Comparison of ENCODE assay signal across 1 cellular context in genomic region chr2:74486141-74486540, GRCh38.
TF ChIP-seq lines count a peak whose summit lies in the region.

No MANE protein-coding gene starts in this region.

TF ChIP-seq in HepG2, 621 proteins besides CTCF, POLR2A, EP300 and RAD21 (continued from another document and continues in another):
- TF ChIP-seq ZNF574 (CRISPR knock-in tag; IDR thresholded peaks at IDR 0.05) (peak; percentile 18; the same call in 1 of the 2 replicates), ZNF841 (CRISPR knock-in tag; IDR thresholded peaks at IDR 0.05; ENCODE audit: borderline replicate concordance) (no peak), PHF8 (CRISPR knock-in tag; IDR thresholded peaks at IDR 0.05) (0 out of 2 replicates have a peak, but pooled peaks have one; percentile 17), E2F1 (CRISPR knock-in tag; IDR thresholded peaks at IDR 0.05) (no peak), RERE (CRISPR knock-in tag; IDR thresholded peaks at IDR 0.05; ENCODE audit: low read depth) (peak; percentile 55; the same call in 1 of the 2 replicates), ZSCAN21 (CRISPR knock-in tag; IDR thresholded peaks at IDR 0.05; ENCODE audit: borderline replicate concordance) (no peak), FOXO1 (CRISPR knock-in tag; IDR thresholded peaks at IDR 0.05) (0 out of 2 replicates have a peak, but pooled peaks have one; percentile 14), SRSF9 (IDR thresholded peaks at IDR 0.05; ENCODE audit: borderline replicate concordance, insufficient read depth, low read depth, low read length, poor library complexity, severe bottlenecking) (no peak), SOX13 (IDR thresholded peaks at IDR 0.05) (no peak), SOX13 (CRISPR knock-in tag; conservative IDR thresholded peaks at IDR 0.05 in 1 of 2, IDR thresholded peaks at IDR 0.05 in 1 of 2) (peak in 1 of 2 experiments; percentile 71; a peak in 2 of 4 replicates), RFX1 (IDR thresholded peaks at IDR 0.05) (no peak), ZNF205 (CRISPR knock-in tag; IDR thresholded peaks at IDR 0.05) (no peak), SIX4 (CRISPR knock-in tag; IDR thresholded peaks at IDR 0.05) (no peak), ZNF609 (CRISPR knock-in tag; IDR thresholded peaks at IDR 0.05; ENCODE audit: borderline replicate concordance) (no peak), ZNF766 (CRISPR knock-in tag; IDR thresholded peaks at IDR 0.05; ENCODE audit: borderline replicate concordance) (no peak), TBX3 (IDR thresholded peaks at IDR 0.05; ENCODE audit: borderline replicate concordance) (peak; percentile 69; the same call in 1 of the 2 replicates)
- TF ChIP-seq, protein P1, sequence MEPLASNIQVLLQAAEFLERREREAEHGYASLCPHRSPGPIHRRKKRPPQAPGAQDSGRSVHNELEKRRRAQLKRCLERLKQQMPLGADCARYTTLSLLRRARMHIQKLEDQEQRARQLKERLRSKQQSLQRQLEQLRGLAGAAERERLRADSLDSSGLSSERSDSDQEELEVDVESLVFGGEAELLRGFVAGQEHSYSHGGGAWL (CRISPR knock-in tag; IDR thresholded peaks at IDR 0.05) = no peak
- TF ChIP-seq, protein P2, sequence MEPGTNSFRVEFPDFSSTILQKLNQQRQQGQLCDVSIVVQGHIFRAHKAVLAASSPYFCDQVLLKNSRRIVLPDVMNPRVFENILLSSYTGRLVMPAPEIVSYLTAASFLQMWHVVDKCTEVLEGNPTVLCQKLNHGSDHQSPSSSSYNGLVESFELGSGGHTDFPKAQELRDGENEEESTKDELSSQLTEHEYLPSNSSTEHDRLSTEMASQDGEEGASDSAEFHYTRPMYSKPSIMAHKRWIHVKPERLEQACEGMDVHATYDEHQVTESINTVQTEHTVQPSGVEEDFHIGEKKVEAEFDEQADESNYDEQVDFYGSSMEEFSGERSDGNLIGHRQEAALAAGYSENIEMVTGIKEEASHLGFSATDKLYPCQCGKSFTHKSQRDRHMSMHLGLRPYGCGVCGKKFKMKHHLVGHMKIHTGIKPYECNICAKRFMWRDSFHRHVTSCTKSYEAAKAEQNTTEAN (CRISPR knock-in tag; conservative IDR thresholded peaks at IDR 0.05) = peak; percentile 99
- TF ChIP-seq, protein P3, sequence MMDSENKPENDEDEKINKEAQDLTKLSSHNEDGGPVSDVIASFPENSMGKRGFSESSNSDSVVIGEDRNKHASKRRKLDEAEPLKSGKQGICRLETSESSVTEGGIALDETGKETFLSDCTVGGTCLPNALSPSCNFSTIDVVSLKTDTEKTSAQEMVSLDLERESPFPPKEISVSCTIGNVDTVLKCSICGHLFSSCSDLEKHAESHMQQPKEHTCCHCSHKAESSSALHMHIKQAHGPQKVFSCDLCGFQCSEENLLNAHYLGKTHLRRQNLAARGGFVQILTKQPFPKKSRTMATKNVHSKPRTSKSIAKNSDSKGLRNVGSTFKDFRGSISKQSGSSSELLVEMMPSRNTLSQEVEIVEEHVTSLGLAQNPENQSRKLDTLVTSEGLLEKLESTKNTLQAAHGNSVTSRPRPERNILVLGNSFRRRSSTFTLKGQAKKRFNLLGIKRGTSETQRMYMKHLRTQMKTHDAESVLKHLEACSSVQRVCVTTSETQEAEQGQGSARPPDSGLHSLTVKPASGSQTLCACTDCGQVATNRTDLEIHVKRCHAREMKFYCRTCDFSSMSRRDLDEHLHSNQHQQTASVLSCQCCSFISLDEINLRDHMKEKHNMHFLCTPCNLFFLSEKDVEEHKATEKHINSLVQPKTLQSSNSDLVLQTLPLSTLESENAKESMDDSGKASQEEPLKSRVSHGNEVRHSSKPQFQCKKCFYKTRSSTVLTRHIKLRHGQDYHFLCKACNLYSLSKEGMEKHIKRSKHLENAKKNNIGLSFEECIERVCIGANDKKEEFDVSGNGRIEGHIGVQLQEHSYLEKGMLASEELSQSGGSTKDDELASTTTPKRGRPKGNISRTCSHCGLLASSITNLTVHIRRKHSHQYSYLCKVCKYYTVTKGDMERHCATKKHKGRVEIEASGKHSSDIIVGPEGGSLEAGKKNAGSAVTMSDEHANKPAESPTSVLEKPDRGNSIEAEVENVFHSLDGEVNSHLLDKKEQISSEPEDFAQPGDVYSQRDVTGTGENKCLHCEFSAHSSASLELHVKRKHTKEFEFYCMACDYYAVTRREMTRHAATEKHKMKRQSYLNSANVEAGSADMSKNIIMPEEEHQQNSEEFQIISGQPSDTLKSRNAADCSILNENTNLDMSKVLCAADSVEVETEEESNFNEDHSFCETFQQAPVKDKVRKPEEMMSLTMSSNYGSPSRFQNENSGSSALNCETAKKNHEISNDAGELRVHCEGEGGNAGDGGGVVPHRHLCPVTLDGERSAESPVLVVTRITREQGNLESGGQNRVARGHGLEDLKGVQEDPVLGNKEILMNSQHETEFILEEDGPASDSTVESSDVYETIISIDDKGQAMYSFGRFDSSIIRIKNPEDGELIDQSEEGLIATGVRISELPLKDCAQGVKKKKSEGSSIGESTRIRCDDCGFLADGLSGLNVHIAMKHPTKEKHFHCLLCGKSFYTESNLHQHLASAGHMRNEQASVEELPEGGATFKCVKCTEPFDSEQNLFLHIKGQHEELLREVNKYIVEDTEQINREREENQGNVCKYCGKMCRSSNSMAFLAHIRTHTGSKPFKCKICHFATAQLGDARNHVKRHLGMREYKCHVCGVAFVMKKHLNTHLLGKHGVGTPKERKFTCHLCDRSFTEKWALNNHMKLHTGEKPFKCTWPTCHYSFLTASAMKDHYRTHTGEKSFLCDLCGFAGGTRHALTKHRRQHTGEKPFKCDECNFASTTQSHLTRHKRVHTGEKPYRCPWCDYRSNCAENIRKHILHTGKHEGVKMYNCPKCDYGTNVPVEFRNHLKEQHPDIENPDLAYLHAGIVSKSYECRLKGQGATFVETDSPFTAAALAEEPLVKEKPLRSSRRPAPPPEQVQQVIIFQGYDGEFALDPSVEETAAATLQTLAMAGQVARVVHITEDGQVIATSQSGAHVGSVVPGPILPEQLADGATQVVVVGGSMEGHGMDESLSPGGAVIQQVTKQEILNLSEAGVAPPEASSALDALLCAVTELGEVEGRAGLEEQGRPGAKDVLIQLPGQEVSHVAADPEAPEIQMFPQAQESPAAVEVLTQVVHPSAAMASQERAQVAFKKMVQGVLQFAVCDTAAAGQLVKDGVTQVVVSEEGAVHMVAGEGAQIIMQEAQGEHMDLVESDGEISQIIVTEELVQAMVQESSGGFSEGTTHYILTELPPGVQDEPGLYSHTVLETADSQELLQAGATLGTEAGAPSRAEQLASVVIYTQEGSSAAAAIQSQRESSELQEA (CRISPR knock-in tag; IDR thresholded peaks at IDR 0.05; ENCODE audit: not compliant biosample characterization) = no peak
- TF ChIP-seq, protein P4, sequence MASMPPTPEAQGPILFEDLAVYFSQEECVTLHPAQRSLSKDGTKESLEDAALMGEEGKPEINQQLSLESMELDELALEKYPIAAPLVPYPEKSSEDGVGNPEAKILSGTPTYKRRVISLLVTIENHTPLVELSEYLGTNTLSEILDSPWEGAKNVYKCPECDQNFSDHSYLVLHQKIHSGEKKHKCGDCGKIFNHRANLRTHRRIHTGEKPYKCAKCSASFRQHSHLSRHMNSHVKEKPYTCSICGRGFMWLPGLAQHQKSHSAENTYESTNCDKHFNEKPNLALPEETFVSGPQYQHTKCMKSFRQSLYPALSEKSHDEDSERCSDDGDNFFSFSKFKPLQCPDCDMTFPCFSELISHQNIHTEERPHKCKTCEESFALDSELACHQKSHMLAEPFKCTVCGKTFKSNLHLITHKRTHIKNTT (CRISPR knock-in tag; IDR thresholded peaks at IDR 0.05) = no peak
